ENCODE assay signal across 15 cellular contexts in genomic region chr14:101729382-101729781, GRCh38. TPM values are rescaled to one million over a fixed set of nuclear protein-coding genes. Genes with fewer than 3 reads are reported as not detected.
DNase-seq lines count a peak whose midpoint lies in the region; ATAC-seq and TF ChIP-seq lines count a peak whose summit lies in the region.
"Had no signal": no experiment of that assay in that cellular context is flagged by ENCODE, and none has a peak within 500 bp of the region (broad histone marks: within the 10 kb centered on the region; RNA-seq: fewer than 3 reads in every experiment).

No MANE protein-coding gene starts in this region.

- POLR2A ChIA-PET in CD4-positive, alpha-beta T cell (lab: Charles Lee), result interaction anchor here (0.7 to 4.6 kb wide), 2 partner anchors 7 to 33 kb away, joined by 3 to 68 read pairs; no protein-coding TSS in a partner anchor
- POLR2A ChIA-PET in naive thymus-derived CD8-positive, alpha-beta T cell (lab: Charles Lee), result interaction anchor here (1.4 kb wide), 1 partner anchor 31 kb away, joined by 4 read pairs; no protein-coding TSS in a partner anchor
- POLR2A ChIA-PET in WTC11 (lab: Charles Lee), result no interaction called here

- peaks cover 2% of the 10 kb centered on the region for H3K36me3 Mint-ChIP-seq in activated CD4-positive, alpha-beta T cell treated with anti-CD3 and anti-CD28 coated beads, Interleukin-2, amount 10 ng/mL, durations not matched to agents 24 days and 14 days (ENCODE audit: low read depth)
- no peaks in the 10 kb centered on the region for H3K36me3 Mint-ChIP-seq in CD4-positive, alpha-beta T cell (ENCODE audit: low read depth)
- H3K36me3 Mint-ChIP-seq in activated T-helper 1 cell treated with anti-CD3 and anti-CD28 coated beads, Interleukin-12 subunit alpha, Interleukin-12 subunit beta, Interleukin-2, Interleukin-4 antibody, amounts not matched to agents 30 ng/mL and 10 ng/mL and 1 ng/mL, durations not matched to agents 14 hours and 24 hours and 36 hours (ENCODE audit: low read depth), result peaks cover 2% of the 10 kb centered on the region
- H3K36me3 Mint-ChIP-seq in naive thymus-derived CD8-positive, alpha-beta T cell, result no peaks in the 10 kb centered on the region
- H3K36me3 Mint-ChIP-seq in WTC11, result no peaks in the 10 kb centered on the region

- H3K27me3 Mint-ChIP-seq in activated CD4-positive, alpha-beta T cell treated with anti-CD3 and anti-CD28 coated beads, Interleukin-2, amount 10 ng/mL, durations not matched to agents 24 days and 14 days, result no peaks in the 10 kb centered on the region
- H3K27me3 Mint-ChIP-seq in CD4-positive, alpha-beta T cell, result no peaks in the 10 kb centered on the region
- no peaks in the 10 kb centered on the region for H3K27me3 Mint-ChIP-seq in activated T-helper 1 cell treated with anti-CD3 and anti-CD28 coated beads, Interleukin-12 subunit alpha, Interleukin-12 subunit beta, Interleukin-2, Interleukin-4 antibody, amounts not matched to agents 30 ng/mL and 10 ng/mL and 1 ng/mL, durations not matched to agents 14 hours and 24 hours and 36 hours (ENCODE audit: insufficient read depth)
- peaks cover 0 to 3% (median 0%) of the 10 kb centered on the region in 5 donors for H3K27me3 Mint-ChIP-seq in naive thymus-derived CD8-positive, alpha-beta T cell
- H3K27me3 Mint-ChIP-seq in WTC11 (ENCODE audit: low read depth), result peaks cover 7% of the 10 kb centered on the region

- H3K27ac ChIP-seq in CD4-positive, alpha-beta T cell (ENCODE audit: low read depth, low read length), result no peak overlapping the region
- H3K27ac ChIP-seq: GM23248 had no signal

- intact Hi-C loops in activated CD4-positive, alpha-beta T cell treated with anti-CD3 and anti-CD28 coated beads, Interleukin-2, amount 10 ng/mL, durations not matched to agents 24 days and 14 days (cut with micrococcal nuclease), result no loop called here
- intact Hi-C loops in CD4-positive, alpha-beta T cell (cut with DNase I, micrococcal nuclease), result no loop called here
- intact Hi-C loops in activated T-helper 1 cell treated with anti-CD3 and anti-CD28 coated beads, Interleukin-12 subunit alpha, Interleukin-12 subunit beta, Interleukin-2, Interleukin-4 antibody, amounts not matched to agents 30 ng/mL and 10 ng/mL and 1 ng/mL, durations not matched to agents 14 hours and 24 hours and 36 hours (cut with micrococcal nuclease), result no loop called here

- TF ChIP-seq CTCF in CD4-positive, alpha-beta T cell (IDR thresholded peaks at IDR 0.05), result no peak
- TF ChIP-seq CTCF in WTC11 (IDR thresholded peaks at IDR 0.05), result no peak

- peaks cover 9% of the 10 kb centered on the region for H3K9me3 Mint-ChIP-seq in activated CD4-positive, alpha-beta T cell treated with anti-CD3 and anti-CD28 coated beads, Interleukin-2, amount 10 ng/mL, durations not matched to agents 24 days and 14 days
- no peaks in the 10 kb centered on the region for H3K9me3 Mint-ChIP-seq in CD4-positive, alpha-beta T cell
- H3K9me3 Mint-ChIP-seq in activated T-helper 1 cell treated with anti-CD3 and anti-CD28 coated beads, Interleukin-12 subunit alpha, Interleukin-12 subunit beta, Interleukin-2, Interleukin-4 antibody, amounts not matched to agents 30 ng/mL and 10 ng/mL and 1 ng/mL, durations not matched to agents 14 hours and 24 hours and 36 hours, result peaks cover 5% of the 10 kb centered on the region
- H3K9me3 Mint-ChIP-seq in naive thymus-derived CD8-positive, alpha-beta T cell, result peaks cover 0 to 5% (median 0%) of the 10 kb centered on the region in 9 donors
- peaks cover 5% of the 10 kb centered on the region; the same call in 1 of the 2 replicates for H3K9me3 Mint-ChIP-seq in WTC11

- H3K9me3 ChIP-seq in CD4-positive, alpha-beta T cell (ENCODE audit: control insufficient read depth, low read length), result no peaks in the 10 kb centered on the region

- H3K27me3 ChIP-seq in CD4-positive, alpha-beta T cell (ENCODE audit: control insufficient read depth, insufficient read depth, low read length), result no peaks in the 10 kb centered on the region
- H3K27me3 ChIP-seq: BLaER1 treated with 17β-estradiol and CSF1 and Interleukin-3, amounts not matched to agents 10 nM and 100 nM had no signal

- H3K4me1 Mint-ChIP-seq in activated CD4-positive, alpha-beta T cell treated with anti-CD3 and anti-CD28 coated beads, Interleukin-2, amount 10 ng/mL, durations not matched to agents 24 days and 14 days, result peaks cover 60% of the 10 kb centered on the region
- peaks cover 54% of the 10 kb centered on the region for H3K4me1 Mint-ChIP-seq in CD4-positive, alpha-beta T cell (ENCODE audit: low read depth)
- peaks cover 64% of the 10 kb centered on the region for H3K4me1 Mint-ChIP-seq in activated T-helper 1 cell treated with anti-CD3 and anti-CD28 coated beads, Interleukin-12 subunit alpha, Interleukin-12 subunit beta, Interleukin-2, Interleukin-4 antibody, amounts not matched to agents 30 ng/mL and 10 ng/mL and 1 ng/mL, durations not matched to agents 14 hours and 24 hours and 36 hours (ENCODE audit: low read depth)
- peaks cover 20 to 66% (median 44%) of the 10 kb centered on the region in 4 donors for H3K4me1 Mint-ChIP-seq in naive thymus-derived CD8-positive, alpha-beta T cell
- H3K4me1 Mint-ChIP-seq in WTC11, result peaks cover 26% of the 10 kb centered on the region

- DNase-seq in activated CD4-positive, alpha-beta T cell treated with anti-CD3 and anti-CD28 coated beads, Interleukin-2, amount 10 ng/mL, durations not matched to agents 24 days and 14 days, result no peak
- DNase-seq in activated CD4-positive, alpha-beta T cell treated with anti-CD3 and anti-CD28 coated beads, Interleukin-2, amount 50 U/mL, for 48 hours, result no peak
- DNase-seq in CD4-positive, alpha-beta T cell, result peak in 1 of 10 experiments; percentile 23
- no peak for DNase-seq in activated T-helper 1 cell treated with anti-CD3 and anti-CD28 coated beads, Interleukin-12 subunit alpha, Interleukin-12 subunit beta, Interleukin-2, Interleukin-4 antibody, amounts not matched to agents 30 ng/mL and 10 ng/mL and 1 ng/mL, durations not matched to agents 14 hours and 24 hours and 36 hours (ENCODE audit: low spot score)
- peak in 1 of 10 donors; percentile 6 for DNase-seq in naive thymus-derived CD8-positive, alpha-beta T cell
- DNase-seq in GM19238 (ENCODE audit: insufficient read length, low spot score) (no peak), WTC11 (ENCODE audit: low spot score) (no peak)
- DNase-seq: DND-41, GF-D8, GM23248, NCI-H1048, NCI-H69 had no signal

- no peak overlapping the region for H3K4me3 Mint-ChIP-seq in activated CD4-positive, alpha-beta T cell treated with anti-CD3 and anti-CD28 coated beads, Interleukin-2, amount 10 ng/mL, durations not matched to agents 24 days and 14 days
- no peak overlapping the region for H3K4me3 Mint-ChIP-seq in CD4-positive, alpha-beta T cell
- H3K4me3 Mint-ChIP-seq in activated T-helper 1 cell treated with anti-CD3 and anti-CD28 coated beads, Interleukin-12 subunit alpha, Interleukin-12 subunit beta, Interleukin-2, Interleukin-4 antibody, amounts not matched to agents 30 ng/mL and 10 ng/mL and 1 ng/mL, durations not matched to agents 14 hours and 24 hours and 36 hours, result peak overlapping the region; percentile 43
- peak overlapping the region in 1 of 10 donors; percentile 83 for H3K4me3 Mint-ChIP-seq in naive thymus-derived CD8-positive, alpha-beta T cell
- H3K4me3 Mint-ChIP-seq in WTC11, result no peak overlapping the region

- CTCF ChIA-PET in CD4-positive, alpha-beta T cell (lab: Charles Lee), result interaction anchor here (2.7 kb wide), 1 partner anchor 7 kb away, joined by 18 read pairs; no protein-coding TSS in a partner anchor
- CTCF ChIA-PET in WTC11 (lab: Charles Lee), result interaction anchor here (1.8 to 1.9 kb wide), 2 partner anchors 22 kb away, joined by 5 to 7 read pairs; no protein-coding TSS in a partner anchor

- H3K27ac Mint-ChIP-seq in activated CD4-positive, alpha-beta T cell treated with anti-CD3 and anti-CD28 coated beads, Interleukin-2, amount 10 ng/mL, durations not matched to agents 24 days and 14 days, result peak overlapping the region; percentile 81
- peak overlapping the region; percentile 100 for H3K27ac Mint-ChIP-seq in CD4-positive, alpha-beta T cell
- peak overlapping the region; percentile 15 for H3K27ac Mint-ChIP-seq in activated T-helper 1 cell treated with anti-CD3 and anti-CD28 coated beads, Interleukin-12 subunit alpha, Interleukin-12 subunit beta, Interleukin-2, Interleukin-4 antibody, amounts not matched to agents 30 ng/mL and 10 ng/mL and 1 ng/mL, durations not matched to agents 14 hours and 24 hours and 36 hours
- H3K27ac Mint-ChIP-seq in naive thymus-derived CD8-positive, alpha-beta T cell, result peak overlapping the region in 9 of 10 donors; percentile 57 to 98 (median 96)
- no peak overlapping the region for H3K27ac Mint-ChIP-seq in WTC11

- no peak for ATAC-seq in CD4-positive, alpha-beta T cell (ENCODE audit: poor library complexity)
- no peak for ATAC-seq in naive thymus-derived CD8-positive, alpha-beta T cell
- no peak for ATAC-seq in WTC11
- no peak for ATAC-seq in HG03432 (IDR thresholded peaks at IDR 0.05; ENCODE audit: unreplicated experiment)
- ATAC-seq: HCT116 had no signal

TF ChIP-seq in WTC11, 78 proteins besides CTCF, POLR2A, EP300 and RAD21:
- TF ChIP-seq FOXJ3 (CRISPR knock-in tag; IDR thresholded peaks at IDR 0.05; ENCODE audit: borderline replicate concordance) (no peak), ZNF416 (CRISPR knock-in tag; IDR thresholded peaks at IDR 0.05) (no peak), SMAD4 (CRISPR knock-in tag; IDR thresholded peaks at IDR 0.05) (no peak), JUN (CRISPR knock-in tag; IDR thresholded peaks at IDR 0.05) (no peak), GTF2I (CRISPR knock-in tag; conservative IDR thresholded peaks at IDR 0.05) (no peak)

RNA-seq across cellular contexts. Expression of gene PPP2R5C, which starts 32.1 kb away (rescaled TPM):
- 160 and 181 TPM in 2 replicates for total RNA-seq in activated CD4-positive, alpha-beta T cell treated with anti-CD3 and anti-CD28 coated beads, Interleukin-2, amount 10 ng/mL, durations not matched to agents 24 days and 14 days
- 100 to 1,000 TPM; 463 to 487 TPM for total RNA-seq in CD4-positive, alpha-beta T cell
- total RNA-seq in activated T-helper 1 cell treated with anti-CD3 and anti-CD28 coated beads, Interleukin-12 subunit alpha, Interleukin-12 subunit beta, Interleukin-2, Interleukin-4 antibody, amounts not matched to agents 30 ng/mL and 10 ng/mL and 1 ng/mL, durations not matched to agents 14 hours and 24 hours and 36 hours, result 157 and 166 TPM in 2 replicates
- total RNA-seq in naive thymus-derived CD8-positive, alpha-beta T cell, result 100 to 1,000 TPM; 411 to 418 TPM
- 100 to 1,000 TPM; 143 to 237 (median 172) TPM for polyA plus RNA-seq in naive thymus-derived CD8-positive, alpha-beta T cell
- 89.9 to 105 TPM (median 99.9 TPM) in 3 replicates for total RNA-seq in WTC11 (2021)
